In the genomic region with DNA sequence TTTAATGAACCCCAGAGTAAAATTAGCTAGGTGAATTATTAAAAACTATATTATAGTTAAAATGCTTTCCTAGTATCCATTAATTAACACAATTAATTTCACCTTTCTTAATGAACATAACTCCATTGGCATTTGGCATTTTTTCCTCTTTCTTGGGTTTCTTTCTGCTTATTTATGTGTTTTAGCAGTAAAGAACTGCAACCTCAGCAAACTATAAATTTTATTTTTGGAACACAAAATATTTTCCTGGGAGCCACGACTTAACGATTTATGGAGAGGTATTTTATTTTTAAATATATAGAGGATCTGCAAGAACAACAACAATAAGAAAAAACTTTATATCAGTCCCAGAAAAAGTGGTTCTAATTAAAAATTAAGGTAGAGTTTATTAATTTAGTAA, we compare ENCODE assay signal across 2 cellular contexts.
TF ChIP-seq lines count a peak whose summit lies in the region.

No MANE protein-coding gene starts in this region.

TF ChIP-seq in IMR-90, 13 proteins besides CTCF, POLR2A, EP300 and RAD21 (continued from another document):
- TF ChIP-seq, protein P1, sequence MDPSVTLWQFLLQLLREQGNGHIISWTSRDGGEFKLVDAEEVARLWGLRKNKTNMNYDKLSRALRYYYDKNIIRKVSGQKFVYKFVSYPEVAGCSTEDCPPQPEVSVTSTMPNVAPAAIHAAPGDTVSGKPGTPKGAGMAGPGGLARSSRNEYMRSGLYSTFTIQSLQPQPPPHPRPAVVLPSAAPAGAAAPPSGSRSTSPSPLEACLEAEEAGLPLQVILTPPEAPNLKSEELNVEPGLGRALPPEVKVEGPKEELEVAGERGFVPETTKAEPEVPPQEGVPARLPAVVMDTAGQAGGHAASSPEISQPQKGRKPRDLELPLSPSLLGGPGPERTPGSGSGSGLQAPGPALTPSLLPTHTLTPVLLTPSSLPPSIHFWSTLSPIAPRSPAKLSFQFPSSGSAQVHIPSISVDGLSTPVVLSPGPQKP (IDR thresholded peaks at IDR 0.05; ENCODE audit: borderline replicate concordance, low read depth, low read length): no peak
- TF ChIP-seq, protein P2, sequence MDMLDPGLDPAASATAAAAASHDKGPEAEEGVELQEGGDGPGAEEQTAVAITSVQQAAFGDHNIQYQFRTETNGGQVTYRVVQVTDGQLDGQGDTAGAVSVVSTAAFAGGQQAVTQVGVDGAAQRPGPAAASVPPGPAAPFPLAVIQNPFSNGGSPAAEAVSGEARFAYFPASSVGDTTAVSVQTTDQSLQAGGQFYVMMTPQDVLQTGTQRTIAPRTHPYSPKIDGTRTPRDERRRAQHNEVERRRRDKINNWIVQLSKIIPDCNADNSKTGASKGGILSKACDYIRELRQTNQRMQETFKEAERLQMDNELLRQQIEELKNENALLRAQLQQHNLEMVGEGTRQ (IDR thresholded peaks at IDR 0.05; ENCODE audit: low read depth, low read length): no peak

TF ChIP-seq in K562, 482 proteins besides CTCF, POLR2A, EP300 and RAD21 (continued from another document):
- TF ChIP-seq, protein P3, sequence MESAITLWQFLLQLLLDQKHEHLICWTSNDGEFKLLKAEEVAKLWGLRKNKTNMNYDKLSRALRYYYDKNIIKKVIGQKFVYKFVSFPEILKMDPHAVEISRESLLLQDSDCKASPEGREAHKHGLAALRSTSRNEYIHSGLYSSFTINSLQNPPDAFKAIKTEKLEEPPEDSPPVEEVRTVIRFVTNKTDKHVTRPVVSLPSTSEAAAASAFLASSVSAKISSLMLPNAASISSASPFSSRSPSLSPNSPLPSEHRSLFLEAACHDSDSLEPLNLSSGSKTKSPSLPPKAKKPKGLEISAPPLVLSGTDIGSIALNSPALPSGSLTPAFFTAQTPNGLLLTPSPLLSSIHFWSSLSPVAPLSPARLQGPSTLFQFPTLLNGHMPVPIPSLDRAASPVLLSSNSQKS (CRISPR knock-in tag; IDR thresholded peaks at IDR 0.05): no peak
- TF ChIP-seq ZNF316 (IDR thresholded peaks at IDR 0.05) (peak; percentile 14; the same call in 1 of the 2 replicates), MAFF (IDR thresholded peaks at IDR 0.05; ENCODE audit: low read length) (peak; percentile 23; the same call in 1 of the 2 replicates), SIRT6 (IDR thresholded peaks at IDR 0.05; ENCODE audit: low read depth, low read length) (no peak), ZNF695 (CRISPR knock-in tag; IDR thresholded peaks at IDR 0.05) (no peak)
- TF ChIP-seq, protein P4, sequence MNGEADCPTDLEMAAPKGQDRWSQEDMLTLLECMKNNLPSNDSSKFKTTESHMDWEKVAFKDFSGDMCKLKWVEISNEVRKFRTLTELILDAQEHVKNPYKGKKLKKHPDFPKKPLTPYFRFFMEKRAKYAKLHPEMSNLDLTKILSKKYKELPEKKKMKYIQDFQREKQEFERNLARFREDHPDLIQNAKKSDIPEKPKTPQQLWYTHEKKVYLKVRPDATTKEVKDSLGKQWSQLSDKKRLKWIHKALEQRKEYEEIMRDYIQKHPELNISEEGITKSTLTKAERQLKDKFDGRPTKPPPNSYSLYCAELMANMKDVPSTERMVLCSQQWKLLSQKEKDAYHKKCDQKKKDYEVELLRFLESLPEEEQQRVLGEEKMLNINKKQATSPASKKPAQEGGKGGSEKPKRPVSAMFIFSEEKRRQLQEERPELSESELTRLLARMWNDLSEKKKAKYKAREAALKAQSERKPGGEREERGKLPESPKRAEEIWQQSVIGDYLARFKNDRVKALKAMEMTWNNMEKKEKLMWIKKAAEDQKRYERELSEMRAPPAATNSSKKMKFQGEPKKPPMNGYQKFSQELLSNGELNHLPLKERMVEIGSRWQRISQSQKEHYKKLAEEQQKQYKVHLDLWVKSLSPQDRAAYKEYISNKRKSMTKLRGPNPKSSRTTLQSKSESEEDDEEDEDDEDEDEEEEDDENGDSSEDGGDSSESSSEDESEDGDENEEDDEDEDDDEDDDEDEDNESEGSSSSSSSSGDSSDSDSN (IDR thresholded peaks at IDR 0.05; ENCODE audit: borderline replicate concordance in 1 of 2, low read depth in 2 of 2, low read length in 2 of 2): no peak
